In genomic region chr4:87819281-87819919, GRCh38 we compare ENCODE assay signal across 11 cellular contexts. TPM values are rescaled to one million over a fixed set of nuclear protein-coding genes. Genes with fewer than 3 reads are reported as not detected.
DNase-seq lines count a peak whose midpoint lies in the region; ATAC-seq, FAIRE-seq and TF ChIP-seq lines count a peak whose summit lies in the region.
"Had no signal": no experiment of that assay in that cellular context is flagged by ENCODE, and none has a peak within 500 bp of the region (broad histone marks: within the 10 kb centered on the region; RNA-seq: fewer than 3 reads in every experiment).

No MANE protein-coding gene starts in this region.

- peak overlapping the region; percentile 35; the same call in 2 of the 3 replicates for H3K4me2 ChIP-seq in A549

- no peak for TF ChIP-seq CTCF in A549 (IDR thresholded peaks at IDR 0.05)

- no peaks in the 10 kb centered on the region for H3K36me3 ChIP-seq in iPS-20b (ENCODE audit: insufficient read depth, low read depth, low read length)
- H3K36me3 ChIP-seq: tibial artery had no signal

- H3K4me1 ChIP-seq in A549 (peaks cover 12% of the 10 kb centered on the region), iPS-20b (ENCODE audit: insufficient read depth, low read length) (peaks cover 5% of the 10 kb centered on the region; the same call in 1 of the 2 replicates)
- H3K4me1 ChIP-seq: tibial artery had no signal

- peak overlapping the region; percentile 61 to 82 for H3K27ac ChIP-seq in A549
- H3K27ac ChIP-seq in iPS-20b (ENCODE audit: low read length), result peak overlapping the region; percentile 59
- H3K27ac ChIP-seq: tibial artery had no signal

- peak in 1 of 2 experiments; percentile 68 for DNase-seq in A549 (ENCODE audit: low read depth in 1 of 2, low spot score in 1 of 2)
- DNase-seq in HTR-8/SVneo (ENCODE audit: insufficient read length, low spot score), result peak; percentile 2
- DNase-seq in amniotic epithelial cell (ENCODE audit: low read depth), result peak; percentile 92
- no peak for DNase-seq in putamen (ENCODE audit: low spot score)
- no peak for DNase-seq in GM19238 (ENCODE audit: insufficient read length, low spot score)
- no peak for DNase-seq in middle frontal gyrus (ENCODE audit: extremely low spot score, low spot score)
- DNase-seq: activated CD4-positive, alpha-beta T cell treated with anti-CD3 and anti-CD28 coated beads, Interleukin-2, amount 10 ng/mL, durations not matched to agents 24 days and 14 days; NCI-H1417 treated with DMSO at 0.1 percent for 48 hours; tibial artery had no signal

- POLR2A ChIA-PET in A549 (lab: Yijun Ruan, JAX), result interaction anchor here (0.6 kb wide), 1 partner anchor 32 kb away, joined by 3 read pairs; no protein-coding TSS in a partner anchor

- H3K9ac ChIP-seq in iPS-20b (ENCODE audit: low read depth, low read length), result peak overlapping the region; percentile 50; the same call in 1 of the 2 replicates

- no peak for TF ChIP-seq RAD21 in A549 (conservative IDR thresholded peaks at IDR 0.05 in 1 of 2, IDR thresholded peaks at IDR 0.05 in 1 of 2)

- FAIRE-seq in A549 (lab: Jason Lieb, UNC) (no peak), HTR-8/SVneo (lab: Jason Lieb, UNC) (no peak)

- no peak for TF ChIP-seq POLR2A in A549 (IDR thresholded peaks at IDR 0.05; ENCODE audit: low read length)

- CTCF ChIA-PET in A549 (lab: Yijun Ruan, JAX), result interaction anchor here (0.8 kb wide), 1 partner anchor 136 kb away, joined by 3 read pairs; no protein-coding TSS in a partner anchor

- H3K27me3 ChIP-seq in iPS-20b (ENCODE audit: insufficient read depth, low read length), result no peaks in the 10 kb centered on the region
- H3K27me3 ChIP-seq: tibial artery had no signal

- 66% methylated on average over 7 of the region's 8 CpGs for WGBS in A549 (ENCODE audit: missing lambda C conversion rate)

- H3K4me3 ChIP-seq in A549, result no peak overlapping the region
- H3K4me3 ChIP-seq in iPS-20b (ENCODE audit: low read length), result no peak overlapping the region
- H3K4me3 ChIP-seq: tibial artery had no signal

- no peak for TF ChIP-seq EP300 in A549 (IDR thresholded peaks at IDR 0.05)

- peak in 1 of 2 experiments; percentile 80; a peak in 3 of 6 replicates for ATAC-seq in A549
- ATAC-seq in HG02798 (IDR thresholded peaks at IDR 0.05; ENCODE audit: poor library complexity, unreplicated experiment), result no peak

- H3K9me3 ChIP-seq in A549 (no peaks in the 10 kb centered on the region), iPS-20b (ENCODE audit: insufficient read depth, low read depth, low read length) (peaks cover 8% of the 10 kb centered on the region; the same call in 1 of the 2 replicates)
- H3K9me3 ChIP-seq: tibial artery had no signal

TF ChIP-seq in A549, 52 proteins besides CTCF, POLR2A, EP300 and RAD21:
- TF ChIP-seq NFE2L2 (conservative IDR thresholded peaks at IDR 0.05; ENCODE audit: low read length) (peak; percentile 65), ZSCAN20 (CRISPR knock-in tag; IDR thresholded peaks at IDR 0.05) (no peak), SMC3 (IDR thresholded peaks at IDR 0.05) (no peak), GATA3 (IDR thresholded peaks at IDR 0.05; ENCODE audit: borderline replicate concordance) (no peak), USF2 (IDR thresholded peaks at IDR 0.05) (no peak), FOSL2 (IDR thresholded peaks at IDR 0.05) (no peak), FOSL2 (CRISPR knock-in tag; IDR thresholded peaks at IDR 0.05) (peak; percentile 46), MAFK (IDR thresholded peaks at IDR 0.05; ENCODE audit: partially characterized antibody) (peak; percentile 79), HOXB13 (CRISPR knock-in tag; IDR thresholded peaks at IDR 0.05; ENCODE audit: low read depth) (no peak), ZC3H11A (IDR thresholded peaks at IDR 0.05) (no peak)
TF ChIP-seq in A549: peak in this region for 3.

RNA-seq across cellular contexts. Expression of gene MEPE, which starts 13.4 kb away (rescaled TPM):
- polyA plus RNA-seq in A549 (2011; rRNA removed) (not detected in 2 replicates), A549 (2017; fragmentation: RNase III; extraction: RNeasy Plus Mini Kit Qiagen cat#74134 plus additional on column Dnase treatment) (not detected in 3 replicates)
- not detected in 2 replicates for polyA plus RNA-seq in A549 (2012; cell fraction: cytosol; rRNA removed)
- polyA plus RNA-seq in A549 (2012; cell fraction: nucleus; rRNA removed), result not detected in 2 replicates
- not detected in 2 replicates for polyA minus RNA-seq in A549 (2011; rRNA and poly(A)+ RNA removed)

RNA-seq across cellular contexts. Expression of gene IBSP, which starts 20.0 kb away (rescaled TPM):
- not detected in 2 replicates for polyA plus RNA-seq in A549 (2011; rRNA removed)
- polyA plus RNA-seq in A549 (2012; cell fraction: cytosol; rRNA removed), result not detected in 2 replicates
- polyA plus RNA-seq in A549 (2012; cell fraction: nucleus; rRNA removed), result not detected in 2 replicates
- not detected in 3 replicates for polyA plus RNA-seq in A549 (2017; fragmentation: RNase III; extraction: RNeasy Plus Mini Kit Qiagen cat#74134 plus additional on column Dnase treatment)
- not detected in 2 replicates for polyA minus RNA-seq in A549 (2011; rRNA and poly(A)+ RNA removed)

Comparison
In these comparisons a context has a peak if more than half of its experiments do, and no peak if none do; other contexts are left out.
1. DNase-seq: peak in HTR-8/SVneo (single experiment) and amniotic epithelial cell (single experiment); none in putamen (single experiment), GM19238 (single experiment) and middle frontal gyrus (single experiment).